In genomic region chr1:9652379-9653194, GRCh38 we compare ENCODE assay signal across 8 cellular contexts. TPM values are rescaled to one million over a fixed set of nuclear protein-coding genes. Genes with fewer than 3 reads are reported as not detected.
DNase-seq lines count a peak whose midpoint lies in the region; TF ChIP-seq lines count a peak whose summit lies in the region.

No MANE protein-coding gene starts in this region.

- in situ Hi-C loops in transverse colon (cut with MboI; ENCODE audit: low pct_ligation_motif_present in 1 of 4, low pct_unique_long_range_greater_than_20kb in 1 of 4, low sequenced_read_pairs in 3 of 4): no loop called here
- in situ Hi-C loops in G401 (cut with HindIII; ENCODE audit: low sequenced_read_pairs): loop anchor here (25.0 kb wide), 1 partner anchor 135 kb away; no protein-coding TSS in a partner anchor

- H2AFZ ChIP-seq in H9 (ENCODE audit: low read length): no peak overlapping the region

- H3K4me3 Mint-ChIP-seq in H9: peak overlapping the region; percentile 59 to 81

- no peak overlapping the region for H3K9ac ChIP-seq in H9 (ENCODE audit: extremely low read depth, insufficient read length, low read length)

- H3K4me1 ChIP-seq in A673 (ENCODE audit: insufficient read depth, low read length, poor library complexity, severe bottlenecking): peaks cover 20% of the 10 kb centered on the region
- H3K4me1 ChIP-seq in H9 (ENCODE audit: insufficient read depth, low read length): no peaks in the 10 kb centered on the region
- H3K4me1 ChIP-seq in mononuclear cell (ENCODE audit: insufficient read depth, low read length): peaks cover 74% of the 10 kb centered on the region
- peaks cover 0 to 22% (median 15%) of the 10 kb centered on the region in 4 donors for H3K4me1 ChIP-seq in transverse colon

- TF ChIP-seq CTCF in A673 (conservative IDR thresholded peaks at IDR 0.05; ENCODE audit: low read depth, low read length): no peak
- no peak for TF ChIP-seq CTCF in H9 (conservative IDR thresholded peaks at IDR 0.05)
- no peak for TF ChIP-seq CTCF in transverse colon (IDR thresholded peaks at IDR 0.05)

- no peak overlapping the region for H3K23ac ChIP-seq in H9 (ENCODE audit: insufficient read length, low read depth, low read length)

- CTCF ChIA-PET in A673 (lab: Charles Lee): interaction anchor here (0.7 kb wide), 1 partner anchor 195 kb away, joined by 5 read pairs; no protein-coding TSS in a partner anchor

- H3K27ac ChIP-seq in A673 (ENCODE audit: low read depth, low read length, poor library complexity, severe bottlenecking) (no peak overlapping the region), H9 (ENCODE audit: insufficient read length, low read depth, low read length) (no peak overlapping the region), caudate nucleus (ENCODE audit: low read depth, low read length) (peak overlapping the region; percentile 36), transverse colon (peak overlapping the region; percentile 69 to 79 (median 77))

- H3K9me3 Mint-ChIP-seq in H9: no peaks in the 10 kb centered on the region; a peak in 1 of 5 replicates

- no peak overlapping the region for H2AK5ac ChIP-seq in H9 (ENCODE audit: insufficient read length, low read length)

- H4K20me1 ChIP-seq in H9 (ENCODE audit: control insufficient read depth, insufficient read depth, insufficient read length): no peaks in the 10 kb centered on the region

- TF ChIP-seq EP300 in transverse colon (IDR thresholded peaks at IDR 0.05; ENCODE audit: low read depth): no peak

- peak overlapping the region; percentile 38 for H3K4me2 ChIP-seq in H9 (ENCODE audit: insufficient read depth, insufficient read length, low read length)

- H2BK15ac ChIP-seq in H9 (ENCODE audit: low read depth, low read length): no peak overlapping the region

- no peak overlapping the region for H3T11ph ChIP-seq in H9 (ENCODE audit: low read length)

- no peaks in the 10 kb centered on the region for H3K79me1 ChIP-seq in H9 (ENCODE audit: insufficient read depth, low read depth, low read length, poor library complexity, severe bottlenecking)

- H3K36me3 Mint-ChIP-seq in H9 (ENCODE audit: insufficient read depth in 1 of 3, low read depth in 3 of 3): no peaks in the 10 kb centered on the region

- DNase-seq in A673 (ENCODE audit: low spot score): no peak
- no peak for DNase-seq in H9
- DNase-seq in T-helper 9 cell: peak; percentile 67
- no peak for DNase-seq in caudate nucleus (lab: John Stamatoyannopoulos, UW)
- DNase-seq in transverse colon: peak; percentile 42
- DNase-seq in G401 (ENCODE audit: low spot score): no peak
- no peak for DNase-seq in NCI-H187 treated with DMSO at 0.1 percent for 48 hours (lab: John Stamatoyannopoulos, UW)

- no peak overlapping the region for H2BK20ac ChIP-seq in H9 (ENCODE audit: low read depth, low read length, poor library complexity, severe bottlenecking)

- H3K23me2 ChIP-seq in H9 (ENCODE audit: insufficient read length, low read depth, low read length, poor library complexity, severe bottlenecking): peaks cover 10% of the 10 kb centered on the region

- H3K18ac ChIP-seq in H9 (ENCODE audit: insufficient read length, low read depth, low read length): no peak overlapping the region

- no CpG with 5 or more reads among the region's 55 CpGs for WGBS in H9 (ENCODE audit: extremely low coverage, insufficient read length, low lambda C conversion rate)
- 0 to 14% methylated on average over 5 to 49 of the region's 55 CpGs for whole genome bisulfite sequencing in transverse colon (ENCODE audit: low coverage in 1 of 2), 2 donors

- H3K4me3 ChIP-seq in A673 (ENCODE audit: low read depth, low read length, poor library complexity, severe bottlenecking) (peak overlapping the region; percentile 38), mononuclear cell (ENCODE audit: low read length) (peak overlapping the region; percentile 84), transverse colon (peak overlapping the region in 3 of 4 donors; percentile 35 to 55 (median 47))

- no peaks in the 10 kb centered on the region for H3K9me3 ChIP-seq in A673 (ENCODE audit: low read depth, low read length, poor library complexity, severe bottlenecking)
- H3K9me3 ChIP-seq in H9 (ENCODE audit: control insufficient read depth, low read depth, low read length): no peaks in the 10 kb centered on the region
- no peaks in the 10 kb centered on the region for H3K9me3 ChIP-seq in mononuclear cell (ENCODE audit: low read depth, low read length)
- H3K9me3 ChIP-seq in transverse colon: no peaks in the 10 kb centered on the region

- H3K4ac ChIP-seq in H9 (ENCODE audit: low read depth, low read length): no peak overlapping the region

- intact Hi-C loops in A673 (cut with micrococcal nuclease; ENCODE audit: unreplicated experiment): no loop called here
- intact Hi-C loops in transverse colon (cut with DNase I; ENCODE audit: low total_unique reads): no loop called here

- POLR2A ChIA-PET in A673 (lab: Charles Lee; ENCODE audit: low non-redundant PET): no interaction called here

- BruUV-seq in A673 (replicated peaks; lab: Mats Ljungman, UMichigan): no TSS peak

- no peak overlapping the region for H2BK5ac ChIP-seq in H9 (ENCODE audit: insufficient read length, low read length)

- H3K27me3 ChIP-seq in A673 (replicated peaks; ENCODE audit: insufficient read depth, low read depth, low read length, poor library complexity): peaks cover 41% of the 10 kb centered on the region
- H3K27me3 ChIP-seq in H9 (ENCODE audit: insufficient read depth, low read length): peaks cover 9% of the 10 kb centered on the region; the same call in 1 of the 2 replicates
- H3K27me3 ChIP-seq in mononuclear cell (ENCODE audit: insufficient read depth, low read length): no peaks in the 10 kb centered on the region
- H3K27me3 ChIP-seq in transverse colon: peaks cover 54% of the 10 kb centered on the region

- no peak for TF ChIP-seq POLR2A in transverse colon (IDR thresholded peaks at IDR 0.05)

- no peaks in the 10 kb centered on the region for H3K79me2 ChIP-seq in H9 (ENCODE audit: insufficient read depth, low read length)

- H3K56ac ChIP-seq in H9 (ENCODE audit: insufficient read length, low read depth, low read length): no peak overlapping the region

- peaks cover 9 to 16% of the 10 kb centered on the region in 2 experiments for H3K4me1 Mint-ChIP-seq in H9

- H3K27ac Mint-ChIP-seq in H9: no peak overlapping the region

- H4K91ac ChIP-seq in H9 (ENCODE audit: insufficient read length, low read depth, low read length): no peak overlapping the region

- no peak overlapping the region for H4K5ac ChIP-seq in H9 (ENCODE audit: insufficient read length, low read depth, low read length)

- no peak overlapping the region for H2BK12ac ChIP-seq in H9 (ENCODE audit: insufficient read length, low read depth, low read length)

- no peak overlapping the region for H4K8ac ChIP-seq in H9 (replicated peaks; ENCODE audit: insufficient read length, low read depth, low read length)

- peaks cover 67% of the 10 kb centered on the region for H3K27me3 Mint-ChIP-seq in H9 (ENCODE audit: low read depth)

- H3K36me3 ChIP-seq in A673 (ENCODE audit: insufficient read depth, low read length, poor library complexity, severe bottlenecking) (no peaks in the 10 kb centered on the region), transverse colon (no peaks in the 10 kb centered on the region)

- H2BK120ac ChIP-seq in H9 (ENCODE audit: low read depth, low read length, poor library complexity, severe bottlenecking): no peak overlapping the region

- H3K14ac ChIP-seq in H9 (ENCODE audit: insufficient read depth, low read length): no peak overlapping the region

RNA-seq across cellular contexts. Expression of gene PIK3CD, which starts 1.1 kb away (rescaled TPM):
- 2.1 and 5.0 TPM in 2 replicates for total RNA-seq in A673 (2021)
- total RNA-seq in H9 (2021): 10.0 and 10.6 TPM in 2 replicates
- 126 TPM for total RNA-seq in mononuclear cell
- 1 to 10 TPM in 3 of 4 donors, under 1 TPM in 1; 0.20 to 6.7 (median 4.1) TPM for total RNA-seq in transverse colon
- total RNA-seq in G401 (2014; rRNA removed; shearing (Covaris generic)): 59.4 and 73.9 TPM in 2 replicates

Comparison
In these comparisons a context has a peak if more than half of its experiments do, and no peak if none do; other contexts are left out.
1. DNase-seq: peak in T-helper 9 cell (single experiment) and transverse colon (single experiment); none in A673 (single experiment), H9 (single experiment), caudate nucleus (0 of 61), G401 (single experiment) and NCI-H187 treated with DMSO at 0.1 percent for 48 hours (single experiment).
2. H3K27ac ChIP-seq: peak in caudate nucleus (single experiment) and transverse colon (4 of 4); none in A673 (single experiment) and H9 (single experiment).
3. Peak in every context shown above with its lines, with median percentiles within 50 percentile points of each other: H3K4me3 ChIP-seq.